In genomic region chr20:4593149-4593525, GRCh38 we compare ENCODE assay signal across 11 cellular contexts.
DNase-seq lines count a peak whose midpoint lies in the region; ATAC-seq and TF ChIP-seq lines count a peak whose summit lies in the region.
"Had no signal": no experiment of that assay in that cellular context is flagged by ENCODE, and none has a peak within 500 bp of the region (broad histone marks: within the 10 kb centered on the region; RNA-seq: fewer than 3 reads in every experiment).

No MANE protein-coding gene starts in this region.

- no peaks in the 10 kb centered on the region for H4K20me1 ChIP-seq in osteoblast (ENCODE audit: insufficient read depth, low read length)

- H3K27ac Mint-ChIP-seq in T-helper 1 cell treated with Interleukin-12 subunit alpha and Interleukin-12 subunit beta and Interleukin-4 antibody, amounts not matched to agents 30 μg/mL and 1 μg/mL, for 36 hours: no peak overlapping the region
- no peak overlapping the region for H3K27ac Mint-ChIP-seq in central memory CD8-positive, alpha-beta T cell (ENCODE audit: low read depth)

- H3K36me3 Mint-ChIP-seq in T-helper 1 cell treated with Interleukin-12 subunit alpha and Interleukin-12 subunit beta and Interleukin-4 antibody, amounts not matched to agents 30 μg/mL and 1 μg/mL, for 36 hours (ENCODE audit: low read depth): no peaks in the 10 kb centered on the region
- no peaks in the 10 kb centered on the region for H3K36me3 Mint-ChIP-seq in central memory CD8-positive, alpha-beta T cell (ENCODE audit: insufficient read depth)

- H2AFZ ChIP-seq in osteoblast (ENCODE audit: low read length): peak overlapping the region; percentile 56

- H3K36me3 ChIP-seq in HUES6 (ENCODE audit: control insufficient read depth, insufficient read depth, low read length): no peaks in the 10 kb centered on the region
- H3K36me3 ChIP-seq in osteoblast (ENCODE audit: insufficient read depth, low read length): no peaks in the 10 kb centered on the region
- H3K36me3 ChIP-seq in ascending aorta: no peaks in the 10 kb centered on the region
- H3K36me3 ChIP-seq: transverse colon had no signal

- H3K9ac ChIP-seq in HUES6 (ENCODE audit: low read length): no peak overlapping the region

- H3K4me1 ChIP-seq in HUES6 (ENCODE audit: control insufficient read depth, insufficient read depth, low read length): 0 out of 2 replicates have a peak, but pooled peaks cover 3% of the 10 kb centered on the region
- peaks cover 6% of the 10 kb centered on the region for H3K4me1 ChIP-seq in osteoblast (ENCODE audit: insufficient read depth, low read length)
- H3K4me1 ChIP-seq in ascending aorta: peaks cover 6 to 10% of the 10 kb centered on the region in 2 donors

- peaks cover 5% of the 10 kb centered on the region for H3K4me1 Mint-ChIP-seq in T-helper 1 cell treated with Interleukin-12 subunit alpha and Interleukin-12 subunit beta and Interleukin-4 antibody, amounts not matched to agents 30 μg/mL and 1 μg/mL, for 36 hours (ENCODE audit: low read depth)
- H3K4me1 Mint-ChIP-seq in central memory CD8-positive, alpha-beta T cell: peaks cover 9% of the 10 kb centered on the region

- intact Hi-C loops in ascending aorta (cut with DNase I): loop anchor here (5.0 kb wide), 2 partner anchors 266 to 486 kb away; no protein-coding TSS in a partner anchor

- H3K4me3 Mint-ChIP-seq in T-helper 1 cell treated with Interleukin-12 subunit alpha and Interleukin-12 subunit beta and Interleukin-4 antibody, amounts not matched to agents 30 μg/mL and 1 μg/mL, for 36 hours: peak overlapping the region; percentile 63
- H3K4me3 Mint-ChIP-seq in central memory CD8-positive, alpha-beta T cell: peak overlapping the region; percentile 74

- peaks cover 45% of the 10 kb centered on the region for H3K27me3 Mint-ChIP-seq in T-helper 1 cell treated with Interleukin-12 subunit alpha and Interleukin-12 subunit beta and Interleukin-4 antibody, amounts not matched to agents 30 μg/mL and 1 μg/mL, for 36 hours (ENCODE audit: low read depth)
- H3K27me3 Mint-ChIP-seq in central memory CD8-positive, alpha-beta T cell: peaks cover 38% of the 10 kb centered on the region

- no peaks in the 10 kb centered on the region for H3K79me2 ChIP-seq in osteoblast (ENCODE audit: insufficient read depth, low read length)

- H3K9me3 ChIP-seq in HUES6 (ENCODE audit: control insufficient read depth, insufficient read depth, low read depth, low read length) (no peaks in the 10 kb centered on the region), osteoblast (ENCODE audit: low read depth, low read length) (no peaks in the 10 kb centered on the region), ascending aorta (no peaks in the 10 kb centered on the region)
- H3K9me3 ChIP-seq: transverse colon had no signal

- no peaks in the 10 kb centered on the region for H3K9me3 Mint-ChIP-seq in T-helper 1 cell treated with Interleukin-12 subunit alpha and Interleukin-12 subunit beta and Interleukin-4 antibody, amounts not matched to agents 30 μg/mL and 1 μg/mL, for 36 hours
- no peaks in the 10 kb centered on the region for H3K9me3 Mint-ChIP-seq in central memory CD8-positive, alpha-beta T cell

- H3K4me3 ChIP-seq in HUES6 (ENCODE audit: low read depth, low read length) (peak overlapping the region; percentile 42; the same call in 1 of the 2 replicates), osteoblast (ENCODE audit: insufficient read depth, low read length) (no peak overlapping the region), ascending aorta (peak overlapping the region in 1 of 2 donors; percentile 53)
- H3K4me3 ChIP-seq: GM12878 had no signal

- no peak for ATAC-seq in central memory CD8-positive, alpha-beta T cell (replicated peaks; ENCODE audit: extremely low read depth, poor library complexity, severe bottlenecking)
- ATAC-seq in GM19452 (IDR thresholded peaks at IDR 0.05; ENCODE audit: unreplicated experiment): no peak

- H3K27me3 ChIP-seq in HUES6 (ENCODE audit: control insufficient read depth, insufficient read depth, low read length): peaks cover 32% of the 10 kb centered on the region
- peaks cover 12% of the 10 kb centered on the region for H3K27me3 ChIP-seq in osteoblast (ENCODE audit: insufficient read depth, low read length)
- no peaks in the 10 kb centered on the region for H3K27me3 ChIP-seq in ascending aorta
- H3K27me3 ChIP-seq: transverse colon had no signal

- TF ChIP-seq CTCF in osteoblast (IDR thresholded peaks at IDR 0.05; ENCODE audit: extremely low read depth, low read depth, low read length) (no peak), ascending aorta (IDR thresholded peaks at IDR 0.05) (no peak)

- in situ Hi-C loops in ACHN (cut with HindIII; ENCODE audit: low pct_ligation_motif_present, low pct_unique_long_range_greater_than_20kb, low sequenced_read_pairs): no loop called here

- no peak overlapping the region for H3K4me2 ChIP-seq in osteoblast (ENCODE audit: insufficient read depth, low read length)

- H3K27ac ChIP-seq in HUES6 (ENCODE audit: low read depth, low read length) (no peak overlapping the region), osteoblast (ENCODE audit: low read depth, low read length) (no peak overlapping the region), ascending aorta (peak overlapping the region in 1 of 2 donors; percentile 69)
- H3K27ac ChIP-seq: GM23248, transverse colon had no signal

- DNase-seq in T-helper 1 cell (no peak), osteoblast (ENCODE audit: insufficient read length, low spot score, missing footprints) (no peak), ascending aorta (ENCODE audit: low spot score in 2 of 2) (no peak), ACHN (no peak)
- no peak for DNase-seq in central memory CD8-positive, alpha-beta T cell (ENCODE audit: low spot score in 2 of 2)
